Comparison of ENCODE assay signal across 8 cellular contexts in the genomic region with DNA sequence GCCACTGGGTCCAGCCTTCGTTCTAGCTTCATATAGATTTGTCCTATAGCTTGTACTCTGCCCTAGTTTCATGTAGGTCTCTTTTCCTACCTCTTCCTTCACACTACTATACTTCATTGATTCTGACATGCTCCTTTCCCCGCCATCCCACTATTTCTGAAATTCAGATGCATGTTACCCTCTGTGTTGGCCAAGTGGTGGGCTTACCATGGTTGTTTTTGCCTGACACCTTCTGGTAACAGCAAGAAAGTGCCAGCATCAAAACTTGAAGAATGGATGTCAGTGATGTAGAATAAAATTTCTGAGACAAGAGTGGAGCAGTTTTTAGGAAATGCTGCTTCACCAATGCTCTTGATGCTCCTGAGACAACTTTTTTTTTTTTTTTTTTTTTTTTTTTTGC. TPM values are rescaled to one million over a fixed set of nuclear protein-coding genes. Genes with fewer than 3 reads are reported as not detected.
A peak's percentile ranks its signal among the peaks of the same experiment; 100 is the strongest.
DNase-seq lines count a peak whose midpoint lies in the region; ATAC-seq and TF ChIP-seq lines count a peak whose summit lies in the region.

No MANE protein-coding gene starts in this region.

- no peak overlapping the region for H3K27ac ChIP-seq in PC-9

- no TSS peak for BruUV-seq in PC-9 (replicated peaks; lab: Mats Ljungman, UMichigan)

- no peaks in the 10 kb centered on the region for H3K36me3 ChIP-seq in PC-9 (ENCODE audit: low read depth)

- H3F3A ChIP-seq in PC-9 (ENCODE audit: insufficient read depth, low read depth) = no peaks in the 10 kb centered on the region; the same call in 1 of the 2 replicates

- ATAC-seq in Right ventricle myocardium superior (ENCODE audit: poor library complexity) = peak; percentile 68
- no peak for ATAC-seq in left cardiac atrium
- ATAC-seq in sciatic nerve = peak; percentile 65
- ATAC-seq in esophagus mucosa = no peak

- H3K4me1 ChIP-seq in PC-9 (replicated peaks; ENCODE audit: insufficient read depth) = peaks cover 3% of the 10 kb centered on the region; the same call in 1 of the 2 replicates

- H3K27me3 ChIP-seq in PC-9 (ENCODE audit: insufficient read depth, low read depth) = no peaks in the 10 kb centered on the region

- no peak for DNase-seq in Right ventricle myocardium superior
- DNase-seq in left cardiac atrium = no peak
- DNase-seq in PC-9 = no peak
- DNase-seq in fibroblast of pulmonary artery (ENCODE audit: low read depth) = peak; percentile 48
- DNase-seq in sciatic nerve (ENCODE audit: low spot score) = no peak
- DNase-seq in dedifferentiated amniotic fluid mesenchymal stem cell (ENCODE audit: extremely low spot score) = no peak
- DNase-seq in activated T-cell treated with anti-CD3 and anti-CD28 coated beads, Interleukin-2, amount 50 U/mL, for 1 hour = no peak

- intact Hi-C loops in Right ventricle myocardium superior (cut with DNase I) (loop anchor here (10.0 kb wide), 1 partner anchor 181 kb away; no protein-coding TSS in a partner anchor), left cardiac atrium (cut with DNase I) (loop anchor here (10.0 kb wide), 1 partner anchor 181 kb away; no protein-coding TSS in a partner anchor), PC-9 (cut with micrococcal nuclease; ENCODE audit: unreplicated experiment) (loop anchor here (1.0 kb wide), 1 partner anchor 184 kb away; no protein-coding TSS in a partner anchor), sciatic nerve (cut with DNase I) (loop anchor here (10.0 kb wide), 1 partner anchor 181 kb away; no protein-coding TSS in a partner anchor)

- no peaks in the 10 kb centered on the region for H3K9me3 ChIP-seq in PC-9 (ENCODE audit: insufficient read depth, low read depth)

- H3K4me2 ChIP-seq in PC-9 = no peak overlapping the region

- TF ChIP-seq CTCF in PC-9 (conservative IDR thresholded peaks at IDR 0.05) (peak; percentile 50; the same call in 1 of the 2 replicates), fibroblast of pulmonary artery (IDR thresholded peaks at IDR 0.05; ENCODE audit: low read length, missing control alignments) (peak; percentile 56)

- no peaks in the 10 kb centered on the region for H4K20me1 ChIP-seq in PC-9 (ENCODE audit: insufficient read depth)

- POLR2A ChIA-PET in PC-9 (lab: Charles Lee; ENCODE audit: unreplicated experiment) = interaction anchor here (0.5 kb wide), 1 partner anchor 19 kb away, joined by 4 read pairs; no protein-coding TSS in a partner anchor

- H3K79me2 ChIP-seq in PC-9 (ENCODE audit: low read depth) = no peaks in the 10 kb centered on the region

- no peaks in the 10 kb centered on the region for H3K9me2 ChIP-seq in PC-9 (ENCODE audit: insufficient read depth)

- H3K4me3 ChIP-seq in PC-9 (no peak overlapping the region), fibroblast of pulmonary artery (replicated peaks; ENCODE audit: low read depth, low read length) (no peak overlapping the region)

- H2AFZ ChIP-seq in PC-9 = no peak overlapping the region

- CTCF ChIA-PET in PC-9 (lab: Charles Lee) = interaction anchor here (0.7 kb wide), 1 partner anchor 14 kb away, joined by 5 read pairs; no protein-coding TSS in a partner anchor

RNA-seq across cellular contexts. Expression of gene SERINC5, which starts 19.5 kb away (rescaled TPM):
- 10.7 TPM for total RNA-seq in Right ventricle myocardium superior
- total RNA-seq in left cardiac atrium = 10 to 100 TPM; 14.3 to 14.9 TPM
- 68.8 and 77.7 TPM in 2 replicates for total RNA-seq in PC-9 (2021)
- 70.2 TPM for total RNA-seq in sciatic nerve
- total RNA-seq in esophagus mucosa = 71.3 TPM

RNA-seq across cellular contexts. Expression of gene SPZ1, which starts 44.5 kb away (rescaled TPM):
- total RNA-seq in Right ventricle myocardium superior = not detected
- not detected for total RNA-seq in left cardiac atrium
- not detected in 2 replicates for total RNA-seq in PC-9 (2021)
- not detected for total RNA-seq in sciatic nerve
- total RNA-seq in esophagus mucosa = not detected

Comparison
In these comparisons a context has a peak if more than half of its experiments do, and no peak if none do; other contexts are left out.
1. ATAC-seq: peak in Right ventricle myocardium superior (single experiment) and sciatic nerve (single experiment); none in left cardiac atrium (0 of 2) and esophagus mucosa (single experiment).